Comparison of ENCODE assay signal across 8 cellular contexts in genomic region chr17:78497115-78497540, GRCh38.
DNase-seq lines count a peak whose midpoint lies in the region; ATAC-seq lines count a peak whose summit lies in the region.

No MANE protein-coding gene starts in this region.

- no peaks in the 10 kb centered on the region for H3K4me1 Mint-ChIP-seq in activated naive CD8-positive, alpha-beta T cell treated with anti-CD3 and anti-CD28 coated beads, Interleukin-2, amount 50 U/mL, for 24 hours

- no peaks in the 10 kb centered on the region for H3K9me3 Mint-ChIP-seq in activated naive CD8-positive, alpha-beta T cell treated with anti-CD3 and anti-CD28 coated beads, Interleukin-2, amount 50 U/mL, for 24 hours

- intact Hi-C loops in Right ventricle myocardium superior (cut with DNase I) (loop anchor here (2.0 kb wide), 2 partner anchors 212 to 302 kb away; no protein-coding TSS in a partner anchor), posterior cingulate gyrus (cut with DNase I) (loop anchor here (1.0 to 2.0 kb wide), 3 partner anchors 211 to 302 kb away; no protein-coding TSS in a partner anchor)

- H3K36me3 Mint-ChIP-seq in activated naive CD8-positive, alpha-beta T cell treated with anti-CD3 and anti-CD28 coated beads, Interleukin-2, amount 50 U/mL, for 24 hours (ENCODE audit: low read depth), result no peaks in the 10 kb centered on the region

- H3K27ac ChIP-seq in SJSA1, result no peak overlapping the region

- DNase-seq in GDM1 (lab: John Stamatoyannopoulos, UW) (peak; percentile 55), NCI-H1048 (lab: John Stamatoyannopoulos, UW) (peak; percentile 46), SJSA1 (ENCODE audit: low read depth in 1 of 2, low spot score in 2 of 2) (peak; percentile 72 to 83), Right ventricle myocardium superior (peak; percentile 74), posterior cingulate gyrus (peak; percentile 75 to 98 (median 84))
- DNase-seq in activated naive CD8-positive, alpha-beta T cell treated with anti-CD3 and anti-CD28 coated beads, Interleukin-2, amount 50 U/mL, for 24 hours, result peak; percentile 49

- H3K4me3 Mint-ChIP-seq in activated naive CD8-positive, alpha-beta T cell treated with anti-CD3 and anti-CD28 coated beads, Interleukin-2, amount 50 U/mL, for 24 hours, result no peak overlapping the region

- H3K27ac Mint-ChIP-seq in activated naive CD8-positive, alpha-beta T cell treated with anti-CD3 and anti-CD28 coated beads, Interleukin-2, amount 50 U/mL, for 24 hours, result no peak overlapping the region

- H3K27me3 ChIP-seq in SJSA1 (replicated peaks), result 0 out of 2 replicates have a peak, but pooled peaks cover 3% of the 10 kb centered on the region

- no peaks in the 10 kb centered on the region for H3K36me3 ChIP-seq in SJSA1

- H3K27me3 Mint-ChIP-seq in activated naive CD8-positive, alpha-beta T cell treated with anti-CD3 and anti-CD28 coated beads, Interleukin-2, amount 50 U/mL, for 24 hours, result no peaks in the 10 kb centered on the region

- no peaks in the 10 kb centered on the region for H3K4me1 ChIP-seq in SJSA1 (replicated peaks)

- H3K4me3 ChIP-seq in SJSA1, result no peak overlapping the region

- ATAC-seq in activated naive CD8-positive, alpha-beta T cell treated with anti-CD3 and anti-CD28 coated beads, Interleukin-2, amount 50 U/mL, for 24 hours, result peak; percentile 48
- ATAC-seq in Right ventricle myocardium superior (ENCODE audit: poor library complexity), result peak; percentile 93
- ATAC-seq in HG03039 (IDR thresholded peaks at IDR 0.05; ENCODE audit: unreplicated experiment), result no peak
- no peak for ATAC-seq in GM21786 (IDR thresholded peaks at IDR 0.05; ENCODE audit: unreplicated experiment)

- no peaks in the 10 kb centered on the region for H3K9me3 ChIP-seq in SJSA1 (replicated peaks)

Comparison
In these comparisons a context has a peak if more than half of its experiments do, and no peak if none do; other contexts are left out.
1. ATAC-seq: peak in activated naive CD8-positive, alpha-beta T cell treated with anti-CD3 and anti-CD28 coated beads, Interleukin-2, amount 50 U/mL, for 24 hours (single experiment) and Right ventricle myocardium superior (single experiment); none in HG03039 (single experiment) and GM21786 (single experiment).
2. Peak in every context shown above with its lines, with median percentiles within 50 percentile points of each other: DNase-seq.